ENCODE assay signal across 1 cellular context in the genomic region with DNA sequence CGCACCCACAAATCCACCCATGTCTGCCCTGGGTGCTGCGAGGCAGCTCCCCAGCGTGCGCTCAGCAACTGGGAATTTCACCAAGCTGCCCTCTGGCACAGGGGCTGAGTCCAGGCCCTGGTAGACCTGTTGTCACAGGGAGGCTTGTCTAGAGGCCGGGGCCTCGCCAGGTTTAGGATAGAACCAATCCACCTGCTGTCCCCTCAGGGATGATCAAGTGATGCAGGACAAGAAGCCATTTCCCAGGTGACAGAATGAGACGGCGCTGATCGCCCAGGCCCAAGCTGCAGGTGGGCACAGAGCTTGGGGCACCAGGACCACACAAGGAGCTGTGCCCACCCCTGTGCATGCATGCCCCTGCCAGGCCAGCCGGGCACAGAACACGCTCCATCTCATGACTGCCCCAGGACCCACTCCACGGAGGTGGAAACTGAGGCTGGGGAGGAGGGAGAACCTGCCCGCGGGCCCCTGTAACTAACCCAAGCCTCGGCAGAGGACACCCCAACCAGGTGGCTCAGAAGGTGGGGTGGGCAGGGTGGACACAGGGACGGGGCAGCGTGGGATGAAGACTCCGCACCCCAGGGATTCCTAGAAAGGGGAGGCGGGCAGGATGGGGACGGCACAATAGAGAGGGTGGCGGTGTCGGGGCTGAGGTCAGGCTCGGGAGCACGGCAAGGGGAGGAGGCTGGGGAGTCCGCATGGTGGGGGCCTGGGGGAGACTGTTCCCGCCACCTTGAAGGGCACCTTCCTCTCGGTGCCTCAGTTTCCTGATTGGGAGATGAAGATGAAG.
TF ChIP-seq lines count a peak whose summit lies in the region.

No MANE protein-coding gene starts in this region.

TF ChIP-seq in HEK293, 187 proteins besides CTCF, POLR2A, EP300 and RAD21 (continued from another document):
- TF ChIP-seq PRDM10 (tag by site-specific recombination; IDR thresholded peaks at IDR 0.05), result no peak
TF ChIP-seq in HEK293: peak in this region for 1.
